Comparison of ENCODE assay signal across 8 cellular contexts in genomic region chr3:146503459-146504202, GRCh38. TPM values are rescaled to one million over a fixed set of nuclear protein-coding genes. Genes with fewer than 3 reads are reported as not detected.
DNase-seq lines count a peak whose midpoint lies in the region; ATAC-seq and TF ChIP-seq lines count a peak whose summit lies in the region.

No MANE protein-coding gene starts in this region.

- H3K9me3 ChIP-seq in adipocyte (ENCODE audit: control insufficient read depth, low read length) = no peaks in the 10 kb centered on the region

- peak; percentile 95 for ATAC-seq in GM21723 (IDR thresholded peaks at IDR 0.05; ENCODE audit: unreplicated experiment)

- no peak for TF ChIP-seq CTCF in GM13977 (IDR thresholded peaks at IDR 0.05; ENCODE audit: extremely low read depth, insufficient read depth, missing control alignments)
- no peak for TF ChIP-seq CTCF in mesothelial cell of epicardium (IDR thresholded peaks at IDR 0.05; ENCODE audit: unreplicated experiment)

- no peak overlapping the region for H3K4me3 Mint-ChIP-seq in mesothelial cell of epicardium

- H3K36me3 Mint-ChIP-seq in mesothelial cell of epicardium = no peaks in the 10 kb centered on the region

- DNase-seq in GM13977 (ENCODE audit: low spot score) (peak; percentile 45), HT1080 (ENCODE audit: low read depth) (peak; percentile 96), adipocyte (ENCODE audit: low read depth) (peak; percentile 76), mesothelial cell of epicardium (ENCODE audit: low spot score in 2 of 2, unreplicated experiment in 2 of 2) (no peak), middle frontal gyrus (ENCODE audit: extremely low spot score, low spot score) (no peak), NCI-H1694 treated with DMSO at 0.1 percent for 48 hours (lab: John Stamatoyannopoulos, UW) (no peak), T-helper 9 cell (no peak)

- peak overlapping the region; percentile 58 for H3K27ac Mint-ChIP-seq in mesothelial cell of epicardium

- H3K36me3 ChIP-seq in adipocyte (ENCODE audit: control insufficient read depth, insufficient read depth, low read length, severe bottlenecking) = no peaks in the 10 kb centered on the region

- no peak overlapping the region for H3K9ac ChIP-seq in adipocyte (ENCODE audit: low read length)

- peaks cover 6% of the 10 kb centered on the region for H3K4me1 Mint-ChIP-seq in mesothelial cell of epicardium

- peak overlapping the region; percentile 49 for H3K4me3 ChIP-seq in adipocyte (ENCODE audit: low read length)

- H3K4me1 ChIP-seq in adipocyte (ENCODE audit: control insufficient read depth, insufficient read depth, low read length) = peaks cover 32% of the 10 kb centered on the region

- H3K27me3 Mint-ChIP-seq in mesothelial cell of epicardium (ENCODE audit: low read depth) = no peaks in the 10 kb centered on the region

- no peaks in the 10 kb centered on the region for H3K27me3 ChIP-seq in adipocyte (replicated peaks; ENCODE audit: control insufficient read depth, insufficient read depth, low read length)

- peaks cover 4% of the 10 kb centered on the region for H3K9me3 Mint-ChIP-seq in mesothelial cell of epicardium

- in situ Hi-C loops in GM13977 (cut with MboI; ENCODE audit: low pct_unique_long_range_greater_than_20kb, low sequenced_read_pairs, unreplicated experiment) = no loop called here

RNA-seq across cellular contexts. Expression of gene PLSCR2, which starts 34.3 kb away (rescaled TPM):
- total RNA-seq in HT1080 (2014; rRNA removed; shearing (Covaris generic)) = not detected in 2 replicates
- polyA plus RNA-seq in HT1080 (2015; cell fraction: cytosol; rRNA removed) = not detected in 2 replicates
- not detected in 2 replicates for polyA plus RNA-seq in HT1080 (2015; cell fraction: nucleus; rRNA removed)
- total RNA-seq in mesothelial cell of epicardium = 0.31 TPM in 1 of 3 replicates, not detected in the others

RNA-seq across cellular contexts. Expression of gene PLSCR1, which starts 40.8 kb away (rescaled TPM):
- 90.5 and 110 TPM in 2 replicates for total RNA-seq in HT1080 (2014; rRNA removed; shearing (Covaris generic))
- 68.3 and 83.6 TPM in 2 replicates for polyA plus RNA-seq in HT1080 (2015; cell fraction: cytosol; rRNA removed)
- 79.8 and 108 TPM in 2 replicates for polyA plus RNA-seq in HT1080 (2015; cell fraction: nucleus; rRNA removed)
- total RNA-seq in mesothelial cell of epicardium = 64.1 to 71.0 TPM (median 66.0 TPM) in 3 replicates

Comparison
In these comparisons a context has a peak if more than half of its experiments do, and no peak if none do; other contexts are left out.
1. DNase-seq: peak in GM13977 (single experiment), HT1080 (single experiment) and adipocyte (single experiment); none in mesothelial cell of epicardium (0 of 2), middle frontal gyrus (single experiment), NCI-H1694 treated with DMSO at 0.1 percent for 48 hours (single experiment) and T-helper 9 cell (single experiment).